Comparison of ENCODE assay signal across 10 cellular contexts in genomic region chr12:40693503-40693863, GRCh38. TPM values are rescaled to one million over a fixed set of nuclear protein-coding genes. Genes with fewer than 3 reads are reported as not detected.
DNase-seq lines count a peak whose midpoint lies in the region; ATAC-seq and TF ChIP-seq lines count a peak whose summit lies in the region.
"Had no signal": no experiment of that assay in that cellular context is flagged by ENCODE, and none has a peak within 500 bp of the region (broad histone marks: within the 10 kb centered on the region; RNA-seq: fewer than 3 reads in every experiment).

No MANE protein-coding gene starts in this region.

- no peak overlapping the region for H2BK12ac ChIP-seq in neuronal stem cell (ENCODE audit: low read length)

- H3K18ac ChIP-seq in neuronal stem cell (ENCODE audit: low read length), result no peak overlapping the region

- H3K4me1 Mint-ChIP-seq in endothelial cell (ENCODE audit: unreplicated experiment) (peaks cover 4% of the 10 kb centered on the region), HFFc6 (ENCODE audit: low read depth) (no peaks in the 10 kb centered on the region)
- no peaks in the 10 kb centered on the region for H3K4me1 Mint-ChIP-seq in effector memory CD8-positive, alpha-beta T cell (ENCODE audit: low read depth in 2 of 2)
- H3K4me1 Mint-ChIP-seq: CD4-positive, CD25-positive, alpha-beta regulatory T cell had no signal

- H3K27me3 Mint-ChIP-seq in endothelial cell (ENCODE audit: unreplicated experiment), result peaks cover 2% of the 10 kb centered on the region
- peaks cover 0 to 16% of the 10 kb centered on the region in 2 donors for H3K27me3 Mint-ChIP-seq in effector memory CD8-positive, alpha-beta T cell
- peaks cover 2% of the 10 kb centered on the region; the same call in 1 of the 2 replicates for H3K27me3 Mint-ChIP-seq in HFFc6 (ENCODE audit: insufficient read depth)

- H3K36me3 ChIP-seq in neuronal stem cell (replicated peaks in 1 of 2; ENCODE audit: control insufficient read depth in 2 of 2, insufficient read depth in 2 of 2, low read length in 2 of 2), result no peaks in the 10 kb centered on the region

- peak; percentile 72 for DNase-seq in Ammon's horn (ENCODE audit: low spot score)
- DNase-seq in NCI-H446 treated with DMSO at 0.1 percent for 48 hours (lab: John Stamatoyannopoulos, UW), result peak; percentile 79
- peak; percentile 34 for DNase-seq in endothelial cell (ENCODE audit: low spot score)
- peak; percentile 12 for DNase-seq in neuronal stem cell (ENCODE audit: low spot score)
- DNase-seq in effector memory CD8-positive, alpha-beta T cell, result no peak
- DNase-seq in NCI-H1436 (lab: John Stamatoyannopoulos, UW), result no peak
- DNase-seq in HFFc6, result no peak
- DNase-seq: CD4-positive, CD25-positive, alpha-beta regulatory T cell; Karpas-422 had no signal

- no peak overlapping the region for H3K4ac ChIP-seq in neuronal stem cell (ENCODE audit: low read length)

- no peak overlapping the region for H2AK5ac ChIP-seq in neuronal stem cell (ENCODE audit: low read depth, low read length)

- no peak overlapping the region for H2BK5ac ChIP-seq in neuronal stem cell (ENCODE audit: low read length)

- no peak overlapping the region for H3K23ac ChIP-seq in neuronal stem cell (ENCODE audit: low read depth, low read length, poor library complexity)

- no peaks in the 10 kb centered on the region for H3K79me1 ChIP-seq in neuronal stem cell (ENCODE audit: low read depth, low read length)

- no peak for ATAC-seq in effector memory CD8-positive, alpha-beta T cell (replicated peaks)
- no peak for ATAC-seq in GM19351 (IDR thresholded peaks at IDR 0.05; ENCODE audit: unreplicated experiment)

- H3K4me1 ChIP-seq in neuronal stem cell (ENCODE audit: control insufficient read depth in 2 of 2, insufficient read depth in 1 of 2, low read depth in 1 of 2, low read length in 2 of 2), result peaks cover 0 to 1% of the 10 kb centered on the region in 2 donors

- H3K9me3 Mint-ChIP-seq in endothelial cell (ENCODE audit: unreplicated experiment) (no peaks in the 10 kb centered on the region), HFFc6 (peaks cover 8% of the 10 kb centered on the region)
- H3K9me3 Mint-ChIP-seq in effector memory CD8-positive, alpha-beta T cell, result no peaks in the 10 kb centered on the region

- no peak overlapping the region for H3K14ac ChIP-seq in neuronal stem cell (ENCODE audit: low read length)

- H3K9ac ChIP-seq in neuronal stem cell (ENCODE audit: low read depth, low read length, poor library complexity), result no peak overlapping the region

- no peaks in the 10 kb centered on the region for H3K9me3 ChIP-seq in neuronal stem cell (replicated peaks in 1 of 2; ENCODE audit: control insufficient read depth in 2 of 2, insufficient read depth in 1 of 2, low read depth in 1 of 2, low read length in 2 of 2)

- no peak overlapping the region for H4K91ac ChIP-seq in neuronal stem cell (ENCODE audit: low read depth, low read length, poor library complexity)

- H3K27me3 ChIP-seq in neuronal stem cell (ENCODE audit: control insufficient read depth in 3 of 3, insufficient read depth in 3 of 3, low read depth in 1 of 3, low read length in 3 of 3), result peaks cover 0 to 50% (median 11%) of the 10 kb centered on the region in 3 experiments

- H2BK120ac ChIP-seq in neuronal stem cell (ENCODE audit: low read depth, low read length), result no peak overlapping the region

- no CpG with 5 or more reads among the region's 12 CpGs for whole genome bisulfite sequencing in neuronal stem cell (ENCODE audit: extremely low coverage in 2 of 2, insufficient read length in 2 of 2, insufficient replicate concordance in 1 of 2), 2 donors

- no peak overlapping the region for H3K27ac ChIP-seq in neuronal stem cell (replicated peaks; ENCODE audit: low read length)

- H3K4me3 ChIP-seq in neuronal stem cell (ENCODE audit: low read length in 2 of 2), result peak overlapping the region in 1 of 2 donors; percentile 87

- no peak overlapping the region for H4K8ac ChIP-seq in neuronal stem cell (ENCODE audit: low read depth, low read length)

- no peaks in the 10 kb centered on the region for H3K36me3 Mint-ChIP-seq in endothelial cell (ENCODE audit: low read depth, unreplicated experiment)
- peaks cover 6% of the 10 kb centered on the region for H3K36me3 Mint-ChIP-seq in effector memory CD8-positive, alpha-beta T cell (ENCODE audit: insufficient read depth)
- H3K36me3 Mint-ChIP-seq in HFFc6 (ENCODE audit: low read depth), result no peaks in the 10 kb centered on the region
- H3K36me3 Mint-ChIP-seq: CD4-positive, CD25-positive, alpha-beta regulatory T cell had no signal

- peak overlapping the region; percentile 68 for H2AFZ ChIP-seq in neuronal stem cell (ENCODE audit: low read length)

- H3K4me3 Mint-ChIP-seq in endothelial cell (ENCODE audit: unreplicated experiment), result peak overlapping the region; percentile 79
- H3K4me3 Mint-ChIP-seq in effector memory CD8-positive, alpha-beta T cell, result no peak overlapping the region
- H3K4me3 Mint-ChIP-seq in HFFc6, result no peak overlapping the region
- H3K4me3 Mint-ChIP-seq: CD4-positive, CD25-positive, alpha-beta regulatory T cell had no signal

- no peak overlapping the region for H2BK15ac ChIP-seq in neuronal stem cell (ENCODE audit: low read length)

- peak overlapping the region; percentile 90 for H3K4me2 ChIP-seq in neuronal stem cell (ENCODE audit: insufficient read depth, low read length, poor library complexity, severe bottlenecking)

- TF ChIP-seq CTCF in endothelial cell (IDR thresholded peaks at IDR 0.05; ENCODE audit: unreplicated experiment) (no peak), HFFc6 (IDR thresholded peaks at IDR 0.05) (no peak)

- H3K27ac Mint-ChIP-seq in endothelial cell (ENCODE audit: unreplicated experiment) (no peak overlapping the region), HFFc6 (no peak overlapping the region)
- no peak overlapping the region for H3K27ac Mint-ChIP-seq in effector memory CD8-positive, alpha-beta T cell
- H3K27ac Mint-ChIP-seq: CD4-positive, CD25-positive, alpha-beta regulatory T cell had no signal

RNA-seq across cellular contexts. Expression of gene CNTN1, which starts 1.2 kb away (rescaled TPM):
- 0.46 TPM for total RNA-seq in endothelial cell (ENCODE audit: unreplicated experiment)
- polyA plus RNA-seq in neuronal stem cell (2013, experiment 1 of 2), result 0.13 TPM
- polyA plus RNA-seq in neuronal stem cell (2013, experiment 2 of 2), result 0.14 TPM
- total RNA-seq in HFFc6 (2021; fragmentation: NEBNext Ultra II Directional; extraction: Animal tissue kit (Norgen Biotek cat#: 25700)), result not detected
- total RNA-seq: CD4-positive, CD25-positive, alpha-beta regulatory T cell had no signal
- polyA plus RNA-seq: CD4-positive, CD25-positive, alpha-beta regulatory T cell had no signal

Comparison
In these comparisons a context has a peak if more than half of its experiments do, and no peak if none do; other contexts are left out.
1. DNase-seq: peak in Ammon's horn (single experiment), NCI-H446 treated with DMSO at 0.1 percent for 48 hours (single experiment), endothelial cell (single experiment) and neuronal stem cell (single experiment); none in effector memory CD8-positive, alpha-beta T cell (0 of 3), NCI-H1436 (single experiment) and HFFc6 (single experiment).